ENCODE assay signal across 2 cellular contexts in the genomic region with DNA sequence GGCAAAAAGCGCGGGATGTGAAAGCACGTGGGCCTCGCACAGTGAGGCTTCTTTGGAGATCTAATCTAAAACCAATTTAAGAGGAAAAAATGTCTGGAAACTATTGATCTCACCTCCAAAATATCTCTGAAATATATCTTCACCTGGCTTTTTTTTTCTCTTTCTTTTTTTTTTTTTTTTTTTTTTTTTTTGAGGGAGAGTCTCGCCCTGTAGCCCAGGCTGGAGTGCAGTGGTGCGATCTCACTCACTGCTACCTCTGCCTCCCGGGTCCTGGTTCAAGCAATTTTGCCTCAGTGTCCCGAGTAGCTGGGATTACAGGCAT.
A peak's percentile ranks its signal among the peaks of the same experiment; 100 is the strongest.
TF ChIP-seq lines count a peak whose summit lies in the region.

No MANE protein-coding gene starts in this region.

TF ChIP-seq in HepG2, 621 proteins besides CTCF, POLR2A, EP300 and RAD21 (continues in another document):
- TF ChIP-seq, protein P1, sequence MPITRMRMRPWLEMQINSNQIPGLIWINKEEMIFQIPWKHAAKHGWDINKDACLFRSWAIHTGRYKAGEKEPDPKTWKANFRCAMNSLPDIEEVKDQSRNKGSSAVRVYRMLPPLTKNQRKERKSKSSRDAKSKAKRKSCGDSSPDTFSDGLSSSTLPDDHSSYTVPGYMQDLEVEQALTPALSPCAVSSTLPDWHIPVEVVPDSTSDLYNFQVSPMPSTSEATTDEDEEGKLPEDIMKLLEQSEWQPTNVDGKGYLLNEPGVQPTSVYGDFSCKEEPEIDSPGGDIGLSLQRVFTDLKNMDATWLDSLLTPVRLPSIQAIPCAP (CRISPR knock-in tag; IDR thresholded peaks at IDR 0.05; ENCODE audit: low read depth): no peak
- TF ChIP-seq KLF13 (CRISPR knock-in tag; IDR thresholded peaks at IDR 0.05): no peak
- no peak for TF ChIP-seq IKZF4 (CRISPR knock-in tag; IDR thresholded peaks at IDR 0.05; ENCODE audit: borderline replicate concordance, low read depth, not compliant biosample characterization)
- no peak for TF ChIP-seq RBAK (CRISPR knock-in tag; IDR thresholded peaks at IDR 0.05)
- no peak for TF ChIP-seq DNMT1 (CRISPR knock-in tag; IDR thresholded peaks at IDR 0.05)
- TF ChIP-seq ZNF33B (CRISPR knock-in tag; IDR thresholded peaks at IDR 0.05): no peak
- TF ChIP-seq HOXA9 (CRISPR knock-in tag; IDR thresholded peaks at IDR 0.05; ENCODE audit: borderline replicate concordance): no peak
- TF ChIP-seq NR2F1 (CRISPR knock-in tag; IDR thresholded peaks at IDR 0.05): no peak
- no peak for TF ChIP-seq NCOA1 (CRISPR knock-in tag; IDR thresholded peaks at IDR 0.05)
- TF ChIP-seq, protein P2, sequence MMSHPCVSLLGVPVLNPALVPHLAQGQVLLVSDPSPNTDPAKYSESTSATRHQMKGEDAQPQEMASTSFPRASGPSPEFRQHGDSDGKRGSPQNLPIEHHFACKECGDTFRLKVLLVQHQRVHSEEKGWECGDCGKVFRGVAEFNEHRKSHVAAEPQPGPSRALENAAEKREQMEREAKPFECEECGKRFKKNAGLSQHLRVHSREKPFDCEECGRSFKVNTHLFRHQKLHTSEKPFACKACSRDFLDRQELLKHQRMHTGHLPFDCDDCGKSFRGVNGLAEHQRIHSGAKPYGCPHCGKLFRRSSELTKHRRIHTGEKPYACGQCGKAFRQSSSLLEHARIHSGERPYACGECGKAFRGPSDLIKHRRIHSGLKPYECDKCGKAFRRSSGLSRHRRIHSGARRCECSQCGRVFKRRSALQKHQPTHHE (CRISPR knock-in tag; IDR thresholded peaks at IDR 0.05; ENCODE audit: borderline replicate concordance): no peak
- TF ChIP-seq, protein P3, sequence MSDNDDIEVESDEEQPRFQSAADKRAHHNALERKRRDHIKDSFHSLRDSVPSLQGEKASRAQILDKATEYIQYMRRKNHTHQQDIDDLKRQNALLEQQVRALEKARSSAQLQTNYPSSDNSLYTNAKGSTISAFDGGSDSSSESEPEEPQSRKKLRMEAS (IDR thresholded peaks at IDR 0.05): peak; percentile 94
- TF ChIP-seq, protein P4, sequence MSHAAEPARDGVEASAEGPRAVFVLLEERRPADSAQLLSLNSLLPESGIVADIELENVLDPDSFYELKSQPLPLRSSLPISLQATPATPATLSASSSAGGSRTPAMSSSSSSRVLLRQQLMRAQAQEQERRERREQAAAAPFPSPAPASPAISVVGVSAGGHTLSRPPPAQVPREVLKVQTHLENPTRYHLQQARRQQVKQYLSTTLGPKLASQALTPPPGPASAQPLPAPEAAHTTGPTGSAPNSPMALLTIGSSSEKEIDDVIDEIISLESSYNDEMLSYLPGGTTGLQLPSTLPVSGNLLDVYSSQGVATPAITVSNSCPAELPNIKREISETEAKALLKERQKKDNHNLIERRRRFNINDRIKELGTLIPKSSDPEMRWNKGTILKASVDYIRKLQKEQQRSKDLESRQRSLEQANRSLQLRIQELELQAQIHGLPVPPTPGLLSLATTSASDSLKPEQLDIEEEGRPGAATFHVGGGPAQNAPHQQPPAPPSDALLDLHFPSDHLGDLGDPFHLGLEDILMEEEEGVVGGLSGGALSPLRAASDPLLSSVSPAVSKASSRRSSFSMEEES (CRISPR knock-in tag; IDR thresholded peaks at IDR 0.05): 0 out of 2 replicates have a peak, but pooled peaks have one; percentile 19
- TF ChIP-seq FOXC1 (CRISPR knock-in tag; IDR thresholded peaks at IDR 0.05; ENCODE audit: borderline replicate concordance): no peak
- no peak for TF ChIP-seq KLF11 (CRISPR knock-in tag; IDR thresholded peaks at IDR 0.05)
- no peak for TF ChIP-seq KLF9 (CRISPR knock-in tag; IDR thresholded peaks at IDR 0.05; ENCODE audit: low read depth)
- TF ChIP-seq, protein P5, sequence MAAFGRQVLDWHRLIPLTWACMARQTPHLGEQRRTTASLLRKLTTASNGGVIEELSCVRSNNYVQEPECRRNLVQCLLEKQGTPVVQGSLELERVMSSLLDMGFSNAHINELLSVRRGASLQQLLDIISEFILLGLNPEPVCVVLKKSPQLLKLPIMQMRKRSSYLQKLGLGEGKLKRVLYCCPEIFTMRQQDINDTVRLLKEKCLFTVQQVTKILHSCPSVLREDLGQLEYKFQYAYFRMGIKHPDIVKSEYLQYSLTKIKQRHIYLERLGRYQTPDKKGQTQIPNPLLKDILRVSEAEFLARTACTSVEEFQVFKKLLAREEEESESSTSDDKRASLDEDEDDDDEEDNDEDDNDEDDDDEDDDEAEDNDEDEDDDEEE (CRISPR knock-in tag; IDR thresholded peaks at IDR 0.05): no peak
- TF ChIP-seq GPN1 (CRISPR knock-in tag; IDR thresholded peaks at IDR 0.05; ENCODE audit: borderline replicate concordance): no peak
- TF ChIP-seq ESRRA (CRISPR knock-in tag; IDR thresholded peaks at IDR 0.05; ENCODE audit: low read depth): 0 out of 2 replicates have a peak, but pooled peaks have one; percentile 24
- no peak for TF ChIP-seq NCOA5 (CRISPR knock-in tag; IDR thresholded peaks at IDR 0.05)
- TF ChIP-seq ZNF333 (CRISPR knock-in tag; IDR thresholded peaks at IDR 0.05; ENCODE audit: borderline replicate concordance): no peak
- no peak for TF ChIP-seq GABPA (IDR thresholded peaks at IDR 0.05; ENCODE audit: low read depth, low read length)
- no peak; the same call in 1 of the 2 replicates for TF ChIP-seq GABPA (CRISPR knock-in tag; IDR thresholded peaks at IDR 0.05; ENCODE audit: low read depth)
- no peak for TF ChIP-seq DNMT3B (CRISPR knock-in tag; conservative IDR thresholded peaks at IDR 0.05)
- TF ChIP-seq, protein P6, sequence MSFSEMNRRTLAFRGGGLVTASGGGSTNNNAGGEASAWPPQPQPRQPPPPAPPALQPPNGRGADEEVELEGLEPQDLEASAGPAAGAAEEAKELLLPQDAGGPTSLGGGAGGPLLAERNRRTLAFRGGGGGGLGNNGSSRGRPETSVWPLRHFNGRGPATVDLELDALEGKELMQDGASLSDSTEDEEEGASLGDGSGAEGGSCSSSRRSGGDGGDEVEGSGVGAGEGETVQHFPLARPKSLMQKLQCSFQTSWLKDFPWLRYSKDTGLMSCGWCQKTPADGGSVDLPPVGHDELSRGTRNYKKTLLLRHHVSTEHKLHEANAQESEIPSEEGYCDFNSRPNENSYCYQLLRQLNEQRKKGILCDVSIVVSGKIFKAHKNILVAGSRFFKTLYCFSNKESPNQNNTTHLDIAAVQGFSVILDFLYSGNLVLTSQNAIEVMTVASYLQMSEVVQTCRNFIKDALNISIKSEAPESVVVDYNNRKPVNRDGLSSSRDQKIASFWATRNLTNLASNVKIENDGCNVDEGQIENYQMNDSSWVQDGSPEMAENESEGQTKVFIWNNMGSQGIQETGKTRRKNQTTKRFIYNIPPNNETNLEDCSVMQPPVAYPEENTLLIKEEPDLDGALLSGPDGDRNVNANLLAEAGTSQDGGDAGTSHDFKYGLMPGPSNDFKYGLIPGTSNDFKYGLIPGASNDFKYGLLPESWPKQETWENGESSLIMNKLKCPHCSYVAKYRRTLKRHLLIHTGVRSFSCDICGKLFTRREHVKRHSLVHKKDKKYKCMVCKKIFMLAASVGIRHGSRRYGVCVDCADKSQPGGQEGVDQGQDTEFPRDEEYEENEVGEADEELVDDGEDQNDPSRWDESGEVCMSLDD (CRISPR knock-in tag; IDR thresholded peaks at IDR 0.05; ENCODE audit: borderline replicate concordance): no peak

TF ChIP-seq in GM12891, 5 proteins besides CTCF, POLR2A, EP300 and RAD21:
- no peak for TF ChIP-seq POU2F2 (IDR thresholded peaks at IDR 0.05; ENCODE audit: low read depth, low read length)
- no peak for TF ChIP-seq POLR2AphosphoS5 (IDR thresholded peaks at IDR 0.05; ENCODE audit: low read depth, low read length)
